ENCODE assay signal across 2 cellular contexts in genomic region chrX:153410328-153410727, GRCh38.
TF ChIP-seq lines count a peak whose summit lies in the region.

No MANE protein-coding gene starts in this region.

TF ChIP-seq in WTC11, 78 proteins besides CTCF, POLR2A, EP300 and RAD21:
- TF ChIP-seq AR (CRISPR knock-in tag; IDR thresholded peaks at IDR 0.05) (no peak), E2F1 (CRISPR knock-in tag; IDR thresholded peaks at IDR 0.05) (no peak), CREM (CRISPR knock-in tag; IDR thresholded peaks at IDR 0.05) (no peak), RELA (CRISPR knock-in tag; IDR thresholded peaks at IDR 0.05; ENCODE audit: borderline replicate concordance) (no peak), ZNF281 (CRISPR knock-in tag; IDR thresholded peaks at IDR 0.05) (no peak), ERG (CRISPR knock-in tag; IDR thresholded peaks at IDR 0.05) (no peak), FOXJ3 (CRISPR knock-in tag; IDR thresholded peaks at IDR 0.05; ENCODE audit: borderline replicate concordance) (no peak)

TF ChIP-seq in K562, 482 proteins besides CTCF, POLR2A, EP300 and RAD21:
- TF ChIP-seq RBM14 (IDR thresholded peaks at IDR 0.05; ENCODE audit: borderline replicate concordance, insufficient read depth, low read depth, low read length): no peak
- TF ChIP-seq ZNF561 (CRISPR knock-in tag; conservative IDR thresholded peaks at IDR 0.05): no peak
- no peak for TF ChIP-seq MGA (IDR thresholded peaks at IDR 0.05)
- TF ChIP-seq NR2C1 (IDR thresholded peaks at IDR 0.05): no peak
- TF ChIP-seq NR2C1 (tag; IDR thresholded peaks at IDR 0.05): no peak
- TF ChIP-seq TCF3 (CRISPR knock-in tag; IDR thresholded peaks at IDR 0.05): no peak
- TF ChIP-seq NKRF (IDR thresholded peaks at IDR 0.05; ENCODE audit: borderline replicate concordance): no peak
- TF ChIP-seq GMEB1 (CRISPR knock-in tag; IDR thresholded peaks at IDR 0.05): no peak
- no peak for TF ChIP-seq ZNF609 (CRISPR knock-in tag; IDR thresholded peaks at IDR 0.05; ENCODE audit: borderline replicate concordance)
